ENCODE assay signal across 26 cellular contexts in genomic region chr13:42112864-42113263, GRCh38.
"Had no signal": no experiment of that assay in that cellular context is flagged by ENCODE, and none has a peak within 500 bp of the region (broad histone marks: within the 10 kb centered on the region; RNA-seq: fewer than 3 reads in every experiment).

No MANE protein-coding gene starts in this region.

- H3K36me3 ChIP-seq: neural progenitor cell, ovary, right lobe of liver, sigmoid colon, stomach, thoracic aorta, thyroid gland, tibial nerve, upper lobe of right lung, uterus had no signal

- H3K27ac ChIP-seq: neural progenitor cell, ovary, parathyroid adenoma, psoas muscle, right lobe of liver, sigmoid colon, stomach, thoracic aorta, thyroid gland, tibial nerve, upper lobe of right lung, uterus had no signal

- H3K9ac ChIP-seq: neural progenitor cell, parathyroid adenoma had no signal

- ATAC-seq: naive thymus-derived CD4-positive, alpha-beta T cell; natural killer cell; right cardiac atrium; right lobe of liver; stimulated activated effector memory CD8-positive, alpha-beta T cell treated with anti-CD3 and anti-CD28 coated beads, Interleukin-12 subunit alpha, Interleukin-12 subunit beta, amount 100 ng/mL, for 72 hours; stimulated activated naive B cell treated with anti-CD40 and anti-IgM and Interleukin-4, amounts not matched to agents 10 μg/mL and 1 μg/mL and 100 μg/mL, for 72 hours; upper lobe of right lung had no signal

- H3K4me2 ChIP-seq: neural progenitor cell had no signal

- H3K9me3 ChIP-seq: ovary, psoas muscle, right lobe of liver, sigmoid colon, stomach, thoracic aorta, thyroid gland, tibial nerve, upper lobe of right lung, uterus had no signal

- H3K4me1 ChIP-seq: parathyroid adenoma, right lobe of liver, thyroid gland, upper lobe of right lung, uterus had no signal

- H3K27me3 ChIP-seq: neural progenitor cell, ovary, right lobe of liver, sigmoid colon, stomach, thyroid gland, tibial nerve, upper lobe of right lung, uterus had no signal

- H3K4me3 ChIP-seq: neural progenitor cell, ovary, psoas muscle, right lobe of liver, sigmoid colon, stomach, thoracic aorta, thyroid gland, tibial nerve, upper lobe of right lung, uterus had no signal

- DNase-seq: naive thymus-derived CD4-positive, alpha-beta T cell; natural killer cell; occipital lobe; ovary; posterior cingulate gyrus; psoas muscle; retina; right cardiac atrium; right lobe of liver; sigmoid colon; small intestine; stimulated activated CD4-positive, alpha-beta T cell treated with anti-CD3 and anti-CD28 coated beads, Interleukin-15, amount 100 ng/mL, for 24 hours; stimulated activated CD4-positive, alpha-beta T cell treated with anti-CD3 and anti-CD28 coated beads, Interleukin-2, amount 100 ng/mL, for 24 hours; stimulated activated CD4-positive, alpha-beta T cell treated with anti-CD3 and anti-CD28 coated beads, Interleukin-2, amount 100 ng/mL, for 48 hours; stimulated activated CD4-positive, alpha-beta T cell treated with anti-CD3 and anti-CD28 coated beads, Interleukin-4, amount 100 ng/mL, for 24 hours; stimulated activated naive B cell treated with anti-CD40 and anti-IgM and Interleukin-4, amounts not matched to agents 10 μg/mL and 1 μg/mL and 100 μg/mL, for 72 hours; stimulated activated naive CD4-positive, alpha-beta T cell treated with Interleukin-2 at 50 U/mL for 16 hours; stomach; thyroid gland; upper lobe of right lung; uterus had no signal
